Comparison of ENCODE assay signal across 5 cellular contexts in genomic region chr12:102142866-102143373, GRCh38. TPM values are rescaled to one million over a fixed set of nuclear protein-coding genes. Genes with fewer than 3 reads are reported as not detected.
"Had no signal": no experiment of that assay in that cellular context is flagged by ENCODE, and none has a peak within 500 bp of the region (broad histone marks: within the 10 kb centered on the region; RNA-seq: fewer than 3 reads in every experiment).

No MANE protein-coding gene starts in this region.

RNA-seq across cellular contexts. Expression of gene PMCH, which starts 54.7 kb away (rescaled TPM):
- total RNA-seq: GM23338, H1, H9, HT-29, IMR-90 had no signal
- polyA plus RNA-seq: H1, IMR-90 had no signal
